In the genomic region with DNA sequence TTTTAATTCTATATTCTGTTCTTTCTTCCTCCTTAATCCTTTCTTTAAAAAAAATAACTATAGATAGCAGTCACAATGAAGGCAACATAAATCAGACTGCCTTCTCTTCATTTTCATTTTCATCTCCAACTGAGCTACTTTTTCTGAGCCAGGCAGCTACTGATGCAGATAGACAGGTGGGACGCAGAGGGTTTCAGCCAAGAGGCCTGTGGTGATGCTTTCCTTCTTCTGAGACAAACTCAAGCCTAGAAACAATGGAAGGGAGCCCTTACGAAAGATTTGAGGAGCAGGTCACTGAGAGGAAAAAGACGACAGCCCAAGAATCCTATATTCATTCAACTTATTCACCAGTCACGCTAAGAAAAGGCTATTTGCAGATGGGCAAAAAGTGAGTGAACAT, we compare ENCODE assay signal across 17 cellular contexts.
DNase-seq lines count a peak whose midpoint lies in the region; ATAC-seq and TF ChIP-seq lines count a peak whose summit lies in the region.
"Had no signal": no experiment of that assay in that cellular context is flagged by ENCODE, and none has a peak within 500 bp of the region (broad histone marks: within the 10 kb centered on the region; RNA-seq: fewer than 3 reads in every experiment).

No MANE protein-coding gene starts in this region.

- no peak overlapping the region for H3K4me3 ChIP-seq in BLaER1 treated with 17β-estradiol and CSF1 and Interleukin-3, amounts not matched to agents 10 nM and 100 nM
- H3K4me3 ChIP-seq in HL-60 (replicated peaks; ENCODE audit: insufficient read depth, low read length) (no peak overlapping the region), OCI-LY1 (ENCODE audit: low read depth, low read length, poor library complexity, severe bottlenecking) (peak overlapping the region; percentile 6)
- H3K4me3 ChIP-seq: GM23338, K562 had no signal

- peak overlapping the region in 8 of 11 experiments; percentile 23 to 93 (median 86); a peak in 13 of 22 replicates for H3K27ac ChIP-seq in BLaER1 treated with 17β-estradiol and CSF1 and Interleukin-3, amounts not matched to agents 10 nM and 100 nM
- H3K27ac ChIP-seq in HL-60 (replicated peaks), result peak overlapping the region; percentile 27
- H3K27ac ChIP-seq in OCI-LY1 (ENCODE audit: low read depth, low read length, poor library complexity, severe bottlenecking), result peak overlapping the region; percentile 86
- H3K27ac ChIP-seq: C4-2B had no signal

- no peaks in the 10 kb centered on the region for H3K27me3 ChIP-seq in BLaER1 treated with 17β-estradiol and CSF1 and Interleukin-3, amounts not matched to agents 10 nM and 100 nM
- H3K27me3 ChIP-seq in HL-60 (ENCODE audit: insufficient read depth, poor library complexity, severe bottlenecking) (no peaks in the 10 kb centered on the region), OCI-LY1 (ENCODE audit: insufficient read depth, low read length) (no peaks in the 10 kb centered on the region)

- H3K4me1 ChIP-seq in BLaER1 treated with 17β-estradiol and CSF1 and Interleukin-3, amounts not matched to agents 10 nM and 100 nM, result peaks cover 14 to 47% (median 23%) of the 10 kb centered on the region in 10 experiments
- peaks cover 51% of the 10 kb centered on the region for H3K4me1 ChIP-seq in OCI-LY1 (ENCODE audit: insufficient read depth, low read length, severe bottlenecking)

- no peaks in the 10 kb centered on the region for H3K79me2 ChIP-seq in OCI-LY1 (ENCODE audit: insufficient read depth, low read length)

- no peaks in the 10 kb centered on the region for H4K20me1 ChIP-seq in BLaER1 treated with 17β-estradiol and CSF1 and Interleukin-3, amounts not matched to agents 10 nM and 100 nM
- H4K20me1 ChIP-seq in OCI-LY1 (ENCODE audit: insufficient read depth, low read length), result no peaks in the 10 kb centered on the region

- TF ChIP-seq POLR2A in GM18505 (IDR thresholded peaks at IDR 0.05; ENCODE audit: borderline replicate concordance, extremely low read depth, insufficient read depth, insufficient read length), result no peak

- no peak for ATAC-seq in GM18505 (IDR thresholded peaks at IDR 0.05; ENCODE audit: unreplicated experiment)
- ATAC-seq in HG03354 (IDR thresholded peaks at IDR 0.05; ENCODE audit: poor library complexity, severe bottlenecking, unreplicated experiment), result no peak
- no peak for ATAC-seq in GM21447 (IDR thresholded peaks at IDR 0.05; ENCODE audit: unreplicated experiment)
- ATAC-seq: CD8-positive, alpha-beta T cell; GM23338; K562 had no signal

- no peaks in the 10 kb centered on the region for H3K9me2 ChIP-seq in OCI-LY1 (ENCODE audit: low read depth, low read length)

- peaks cover 4% of the 10 kb centered on the region; the same call in 1 of the 2 replicates for H3F3A ChIP-seq in OCI-LY1 (ENCODE audit: insufficient read depth, low read length)

- DNase-seq in HL-60 (ENCODE audit: low read depth in 1 of 2, low spot score in 1 of 2) (no peak), cerebellum (ENCODE audit: low spot score) (peak; percentile 42)
- DNase-seq: ACHN; CD8-positive, alpha-beta T cell; COR-L47; DMS153; DMS79 treated with DMSO at 0.1 percent for 48 hours; GF-D8; H7 had no signal

- TF ChIP-seq CTCF in HL-60 (IDR thresholded peaks at IDR 0.05; ENCODE audit: insufficient read depth, low read length) (no peak), OCI-LY1 (IDR thresholded peaks at IDR 0.05; ENCODE audit: low read length) (no peak)

- peaks cover 0 to 8% (median 0%) of the 10 kb centered on the region in 11 experiments; a peak in 5 of 22 replicates for H3K36me3 ChIP-seq in BLaER1 treated with 17β-estradiol and CSF1 and Interleukin-3, amounts not matched to agents 10 nM and 100 nM
- no peaks in the 10 kb centered on the region for H3K36me3 ChIP-seq in OCI-LY1 (ENCODE audit: insufficient read depth, low read length)

- peak overlapping the region in 3 of 11 experiments; percentile 3 to 20 (median 4); a peak in 1 of 22 replicates for H3K4me2 ChIP-seq in BLaER1 treated with 17β-estradiol and CSF1 and Interleukin-3, amounts not matched to agents 10 nM and 100 nM
- peak overlapping the region; percentile 46 for H3K4me2 ChIP-seq in OCI-LY1 (ENCODE audit: low read length)
- H3K4me2 ChIP-seq: GM23338 had no signal

- H3K9ac ChIP-seq in BLaER1 treated with 17β-estradiol and CSF1 and Interleukin-3, amounts not matched to agents 10 nM and 100 nM, result no peak overlapping the region; a peak in 1 of 22 replicates
- peak overlapping the region; percentile 7 for H3K9ac ChIP-seq in OCI-LY1 (ENCODE audit: low read length)

- peaks cover 3 to 23% (median 8%) of the 10 kb centered on the region in 11 experiments; a peak in 13 of 22 replicates for H3K9me3 ChIP-seq in BLaER1 treated with 17β-estradiol and CSF1 and Interleukin-3, amounts not matched to agents 10 nM and 100 nM (replicated peaks in 1 of 11)
- H3K9me3 ChIP-seq in OCI-LY1 (ENCODE audit: low read length), result no peaks in the 10 kb centered on the region

- H2AFZ ChIP-seq in OCI-LY1 (ENCODE audit: low read length), result no peak overlapping the region
- H2AFZ ChIP-seq: GM23338 had no signal

Comparison
In these comparisons a context has a peak if more than half of its experiments do, and no peak if none do; other contexts are left out.
1. H3K27ac ChIP-seq: peak in every context shown above with its lines; median percentile 86 in BLaER1 treated with 17β-estradiol and CSF1 and Interleukin-3, amounts not matched to agents 10 nM and 100 nM; 86 in OCI-LY1; 27 in HL-60.